ENCODE assay signal across 9 cellular contexts in genomic region chr9:36793277-36793676, GRCh38.
DNase-seq lines count a peak whose midpoint lies in the region; FAIRE-seq and TF ChIP-seq lines count a peak whose summit lies in the region.
"Had no signal": no experiment of that assay in that cellular context is flagged by ENCODE, and none has a peak within 500 bp of the region (broad histone marks: within the 10 kb centered on the region; RNA-seq: fewer than 3 reads in every experiment).

No MANE protein-coding gene starts in this region.

- H3K4me1 Mint-ChIP-seq in glutamatergic neuron (ENCODE audit: low read depth, unreplicated experiment), result peaks cover 2% of the 10 kb centered on the region

- intact Hi-C loops in OCI-LY7 (cut with micrococcal nuclease; ENCODE audit: unreplicated experiment), result no loop called here
- intact Hi-C loops in sigmoid colon (cut with DNase I), result no loop called here

- TF ChIP-seq POLR2A in sigmoid colon (IDR thresholded peaks at IDR 0.05), result no peak

- H3K27ac ChIP-seq in OCI-LY7 (ENCODE audit: low read depth, low read length, poor library complexity, severe bottlenecking) (no peak overlapping the region), sigmoid colon (no peak overlapping the region)
- H3K27ac ChIP-seq: gastrocnemius medialis had no signal

- peak; percentile 62 for TF ChIP-seq CTCF in BE2C (IDR thresholded peaks at IDR 0.05; ENCODE audit: low read depth, low read length)
- peak; percentile 32 for TF ChIP-seq CTCF in GM06990 (IDR thresholded peaks at IDR 0.05; ENCODE audit: insufficient read depth, low read length, poor library complexity, severe bottlenecking)
- peak; percentile 85 for TF ChIP-seq CTCF in OCI-LY7 (conservative IDR thresholded peaks at IDR 0.05; ENCODE audit: low read length)
- peak; percentile 65 for TF ChIP-seq CTCF in glutamatergic neuron (IDR thresholded peaks at IDR 0.05; ENCODE audit: partially characterized antibody, unreplicated experiment)
- no peak for TF ChIP-seq CTCF in sigmoid colon (IDR thresholded peaks at IDR 0.05)
- no peak for TF ChIP-seq CTCF in foreskin fibroblast (IDR thresholded peaks at IDR 0.05; ENCODE audit: low read depth, low read length)

- POLR2A ChIA-PET in OCI-LY7 (lab: Charles Lee), result interaction anchor here (0.6 kb wide), 1 partner anchor 703 kb away, joined by 3 read pairs; no protein-coding TSS in a partner anchor

- H3K27me3 Mint-ChIP-seq in glutamatergic neuron (ENCODE audit: unreplicated experiment), result peaks cover 4% of the 10 kb centered on the region

- FAIRE-seq in urothelium cell line (lab: Jason Lieb, UNC), result no peak

- no peak overlapping the region for H3K27ac Mint-ChIP-seq in glutamatergic neuron (ENCODE audit: unreplicated experiment)

- no peak overlapping the region for H3K4me2 ChIP-seq in OCI-LY7 (ENCODE audit: low read length)

- 69 to 82% methylated on average over 2 of the region's 2 CpGs for WGBS in sigmoid colon, 2 donors

- TF ChIP-seq EP300 in sigmoid colon (IDR thresholded peaks at IDR 0.05), result no peak

- H3K9me3 ChIP-seq in BE2C (peaks cover 3% of the 10 kb centered on the region; the same call in 1 of the 2 replicates), OCI-LY7 (ENCODE audit: low read length) (peaks cover 7% of the 10 kb centered on the region; the same call in 1 of the 2 replicates), sigmoid colon (peaks cover 0 to 8% (median 3%) of the 10 kb centered on the region in 4 donors)

- DNase-seq in BE2C (peak; percentile 32), GM06990 (ENCODE audit: extremely low read depth, insufficient read length) (no peak), OCI-LY7 (ENCODE audit: low spot score) (peak; percentile 41), glutamatergic neuron (peak; percentile 55), urothelium cell line (ENCODE audit: low spot score) (no peak), sigmoid colon (no peak), foreskin fibroblast (no peak)
- DNase-seq: gastrocnemius medialis, NCI-H226 had no signal

- no peaks in the 10 kb centered on the region for H3K36me3 Mint-ChIP-seq in glutamatergic neuron (ENCODE audit: unreplicated experiment)

- no peaks in the 10 kb centered on the region for H3K79me2 ChIP-seq in OCI-LY7 (ENCODE audit: insufficient read depth, low read depth, low read length)

- H3K4me3 Mint-ChIP-seq in glutamatergic neuron (ENCODE audit: unreplicated experiment), result no peak overlapping the region

- no peaks in the 10 kb centered on the region for H3K9me3 Mint-ChIP-seq in glutamatergic neuron (ENCODE audit: unreplicated experiment)

- H4K20me1 ChIP-seq in OCI-LY7 (ENCODE audit: insufficient read depth, low read length), result no peaks in the 10 kb centered on the region

- H3K9me2 ChIP-seq in OCI-LY7 (ENCODE audit: insufficient read depth, low read length), result no peaks in the 10 kb centered on the region

- CTCF ChIA-PET in OCI-LY7 (lab: Charles Lee; ENCODE audit: unreplicated experiment), result no interaction called here

- H2AFZ ChIP-seq in OCI-LY7 (ENCODE audit: low read length), result no peak overlapping the region

- H3K36me3 ChIP-seq in BE2C (no peaks in the 10 kb centered on the region), GM06990 (ENCODE audit: control insufficient read depth, insufficient read depth, low read length) (no peaks in the 10 kb centered on the region), OCI-LY7 (ENCODE audit: insufficient read depth, low read length) (no peaks in the 10 kb centered on the region), sigmoid colon (no peaks in the 10 kb centered on the region)
- H3K36me3 ChIP-seq: gastrocnemius medialis had no signal

- BruUV-seq in OCI-LY7 (replicated peaks; lab: Mats Ljungman, UMichigan), result no TSS peak

- H3K4me1 ChIP-seq in BE2C (no peaks in the 10 kb centered on the region), OCI-LY7 (ENCODE audit: insufficient read depth, low read length, poor library complexity, severe bottlenecking) (no peaks in the 10 kb centered on the region), sigmoid colon (no peaks in the 10 kb centered on the region)
- H3K4me1 ChIP-seq: gastrocnemius medialis had no signal

- H3K27me3 ChIP-seq in BE2C (no peaks in the 10 kb centered on the region), GM06990 (replicated peaks; ENCODE audit: control insufficient read depth, insufficient read depth, low read length) (no peaks in the 10 kb centered on the region), sigmoid colon (no peaks in the 10 kb centered on the region)
- H3K27me3 ChIP-seq: gastrocnemius medialis had no signal

- H3K4me3 ChIP-seq in BE2C (ENCODE audit: low read depth, low read length) (no peak overlapping the region), GM06990 (replicated peaks; ENCODE audit: low read depth, low read length) (no peak overlapping the region), OCI-LY7 (ENCODE audit: low read depth, low read length, poor library complexity, severe bottlenecking) (no peak overlapping the region), sigmoid colon (no peak overlapping the region), foreskin fibroblast (ENCODE audit: low read depth in 1 of 2, low read length in 2 of 2) (no peak overlapping the region)

Comparison
In these comparisons a context has a peak if more than half of its experiments do, and no peak if none do; other contexts are left out.
1. DNase-seq: peak in BE2C (single experiment), OCI-LY7 (single experiment) and glutamatergic neuron (single experiment); none in GM06990 (single experiment), urothelium cell line (single experiment), sigmoid colon (single experiment) and foreskin fibroblast (0 of 2).
2. CTCF ChIP-seq: peak in BE2C (single experiment), GM06990 (single experiment), OCI-LY7 (single experiment) and glutamatergic neuron (single experiment); none in sigmoid colon (0 of 4) and foreskin fibroblast (single experiment).